8 cellular contexts compared by ENCODE assay signal in the genomic region with DNA sequence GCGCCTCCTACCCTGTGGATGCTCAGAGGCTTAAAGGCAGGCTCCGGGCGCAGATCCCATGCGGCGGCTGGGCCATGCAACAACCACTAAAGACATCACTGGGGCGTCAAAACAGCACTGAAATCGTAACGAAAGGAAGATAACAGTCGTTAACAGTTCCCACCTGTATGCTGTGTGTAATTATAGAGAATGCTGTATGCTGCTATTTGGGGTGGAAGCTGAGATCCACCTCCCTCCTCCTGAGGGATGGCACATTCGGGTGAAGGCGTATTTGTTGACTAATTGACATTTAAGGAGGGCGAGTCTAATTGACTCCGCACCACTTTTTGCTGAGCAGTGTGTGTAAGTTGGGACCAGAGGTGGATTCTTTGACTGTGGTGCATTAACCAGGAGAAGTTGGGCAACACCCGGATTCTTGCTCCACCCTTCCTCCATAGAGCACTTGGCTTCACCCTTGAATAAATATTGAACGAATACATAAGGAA. TPM values are rescaled to one million over a fixed set of nuclear protein-coding genes. Genes with fewer than 3 reads are reported as not detected.
DNase-seq lines count a peak whose midpoint lies in the region; ATAC-seq, FAIRE-seq and TF ChIP-seq lines count a peak whose summit lies in the region.

No MANE protein-coding gene starts in this region.

- no peak for TF ChIP-seq EP300 in A549 (IDR thresholded peaks at IDR 0.05)

- TF ChIP-seq CTCF in A549 (IDR thresholded peaks at IDR 0.05), result no peak
- TF ChIP-seq CTCF in GM12865 (IDR thresholded peaks at IDR 0.05; ENCODE audit: insufficient read depth, low read depth, low read length, missing control alignments), result no peak
- TF ChIP-seq CTCF in NB4 (IDR thresholded peaks at IDR 0.05; ENCODE audit: low read depth, low read length), result no peak
- TF ChIP-seq CTCF in prostate gland (IDR thresholded peaks at IDR 0.05), result no peak

- H3K27ac Mint-ChIP-seq in activated T-helper 2 cell treated with anti-CD3 and anti-CD28 coated beads, Interferon-gamma antibody, Interleukin-2, Interleukin-4, amounts not matched to agents 10 μg/mL and 5 μg/mL and 100 μg/mL, durations not matched to agents 14 hours and 24 hours and 36 hours, result peak overlapping the region; percentile 88

- peaks cover 7% of the 10 kb centered on the region for H3K4me1 Mint-ChIP-seq in activated T-helper 2 cell treated with anti-CD3 and anti-CD28 coated beads, Interferon-gamma antibody, Interleukin-2, Interleukin-4, amounts not matched to agents 10 μg/mL and 5 μg/mL and 100 μg/mL, durations not matched to agents 14 hours and 24 hours and 36 hours (ENCODE audit: low read depth)

- no peaks in the 10 kb centered on the region for H3K9me3 Mint-ChIP-seq in activated T-helper 2 cell treated with anti-CD3 and anti-CD28 coated beads, Interferon-gamma antibody, Interleukin-2, Interleukin-4, amounts not matched to agents 10 μg/mL and 5 μg/mL and 100 μg/mL, durations not matched to agents 14 hours and 24 hours and 36 hours

- H3K4me3 Mint-ChIP-seq in activated T-helper 2 cell treated with anti-CD3 and anti-CD28 coated beads, Interferon-gamma antibody, Interleukin-2, Interleukin-4, amounts not matched to agents 10 μg/mL and 5 μg/mL and 100 μg/mL, durations not matched to agents 14 hours and 24 hours and 36 hours (ENCODE audit: low read depth), result peak overlapping the region; percentile 88

- ATAC-seq in A549 (peak; percentile 91), HG02678 (IDR thresholded peaks at IDR 0.05; ENCODE audit: unreplicated experiment) (peak; percentile 61)

- under 1% methylated on average over 12 of the region's 15 CpGs for WGBS in A549 (ENCODE audit: missing lambda C conversion rate)
- WGBS in prostate gland, result under 1% methylated on average over 15 of the region's 15 CpGs

- no peaks in the 10 kb centered on the region for H3K36me3 ChIP-seq in prostate gland

- no peak for TF ChIP-seq RAD21 in A549 (conservative IDR thresholded peaks at IDR 0.05 in 1 of 2, IDR thresholded peaks at IDR 0.05 in 1 of 2)

- CTCF ChIA-PET in A549 (lab: Yijun Ruan, JAX), result interaction anchor here (1.4 kb wide), 1 partner anchor 18 kb away, joined by 3 read pairs; no protein-coding TSS in a partner anchor

- peak overlapping the region; percentile 95 for H3K4me3 ChIP-seq in A549
- peak overlapping the region; percentile 82 for H3K4me3 ChIP-seq in GM12865 (ENCODE audit: low read depth, low read length)
- H3K4me3 ChIP-seq in NB4 (ENCODE audit: low read depth, low read length), result peak overlapping the region; percentile 69
- peak overlapping the region; percentile 86 to 88 for H3K4me3 ChIP-seq in prostate gland

- POLR2A ChIA-PET in A549 (lab: Yijun Ruan, JAX), result interaction anchor here (1.7 kb wide), 1 partner anchor 65 kb away, joined by 4 read pairs; no protein-coding TSS in a partner anchor

- H3K36me3 Mint-ChIP-seq in activated T-helper 2 cell treated with anti-CD3 and anti-CD28 coated beads, Interferon-gamma antibody, Interleukin-2, Interleukin-4, amounts not matched to agents 10 μg/mL and 5 μg/mL and 100 μg/mL, durations not matched to agents 14 hours and 24 hours and 36 hours (ENCODE audit: low read depth), result peaks cover 6% of the 10 kb centered on the region

- peak; percentile 9 to 46 for DNase-seq in A549 (ENCODE audit: low read depth in 1 of 2, low spot score in 1 of 2)
- peak; percentile 70 for DNase-seq in GM12865 (ENCODE audit: low read depth)
- peak; percentile 72 for DNase-seq in NB4 (ENCODE audit: low read depth)
- DNase-seq in activated T-helper 2 cell treated with anti-CD3 and anti-CD28 coated beads, Interferon-gamma antibody, Interleukin-2, Interleukin-4, amounts not matched to agents 10 μg/mL and 5 μg/mL and 100 μg/mL, durations not matched to agents 14 hours and 24 hours and 36 hours (ENCODE audit: low spot score), result no peak
- DNase-seq in glomerular visceral epithelial cell (ENCODE audit: extremely low spot score), result peak; percentile 37
- DNase-seq in prostate gland (ENCODE audit: low spot score), result peak; percentile 55
- no peak for DNase-seq in amniotic stem cell (lab: John Stamatoyannopoulos, UW)

- peak overlapping the region; percentile 83 for H3K4me2 ChIP-seq in A549

- intact Hi-C loops in activated T-helper 2 cell treated with anti-CD3 and anti-CD28 coated beads, Interferon-gamma antibody, Interleukin-2, Interleukin-4, amounts not matched to agents 10 μg/mL and 5 μg/mL and 100 μg/mL, durations not matched to agents 14 hours and 24 hours and 36 hours (cut with micrococcal nuclease), result loop anchor here (2.0 to 5.0 kb wide), 3 partner anchors 81 to 319 kb away; a partner anchor contains a TSS
- intact Hi-C loops in prostate gland (cut with DNase I), result loop anchor here (5.0 kb wide), 1 partner anchor 66 kb away; a partner anchor contains a TSS

- H3K27ac ChIP-seq in A549 (peak overlapping the region; percentile 97), prostate gland (peak overlapping the region; percentile 93 to 95)

- no peaks in the 10 kb centered on the region for H3K27me3 ChIP-seq in prostate gland (replicated peaks; ENCODE audit: insufficient read depth)

- H3K9me3 ChIP-seq in A549, result no peaks in the 10 kb centered on the region
- no peaks in the 10 kb centered on the region for H3K9me3 ChIP-seq in prostate gland

- TF ChIP-seq POLR2A in A549 (IDR thresholded peaks at IDR 0.05; ENCODE audit: low read length) (no peak), NB4 (IDR thresholded peaks at IDR 0.05; ENCODE audit: extremely low read depth, insufficient read length) (no peak), prostate gland (IDR thresholded peaks at IDR 0.05) (no peak)

- FAIRE-seq in A549 (lab: Jason Lieb, UNC), result no peak

- H3K4me1 ChIP-seq in A549 (peaks cover 16% of the 10 kb centered on the region; the same call in 2 of the 3 replicates), prostate gland (replicated peaks) (no peaks in the 10 kb centered on the region)

- peaks cover 3% of the 10 kb centered on the region for H3K27me3 Mint-ChIP-seq in activated T-helper 2 cell treated with anti-CD3 and anti-CD28 coated beads, Interferon-gamma antibody, Interleukin-2, Interleukin-4, amounts not matched to agents 10 μg/mL and 5 μg/mL and 100 μg/mL, durations not matched to agents 14 hours and 24 hours and 36 hours (ENCODE audit: low read depth)

TF ChIP-seq in A549, 52 proteins besides CTCF, POLR2A, EP300 and RAD21:
- TF ChIP-seq CEBPB (IDR thresholded peaks at IDR 0.05) (peak in 1 of 2 experiments; percentile 57; a peak in 2 of 4 replicates), FOSL2 (IDR thresholded peaks at IDR 0.05) (no peak), FOSL2 (CRISPR knock-in tag; IDR thresholded peaks at IDR 0.05) (no peak)
- TF ChIP-seq, protein P1, sequence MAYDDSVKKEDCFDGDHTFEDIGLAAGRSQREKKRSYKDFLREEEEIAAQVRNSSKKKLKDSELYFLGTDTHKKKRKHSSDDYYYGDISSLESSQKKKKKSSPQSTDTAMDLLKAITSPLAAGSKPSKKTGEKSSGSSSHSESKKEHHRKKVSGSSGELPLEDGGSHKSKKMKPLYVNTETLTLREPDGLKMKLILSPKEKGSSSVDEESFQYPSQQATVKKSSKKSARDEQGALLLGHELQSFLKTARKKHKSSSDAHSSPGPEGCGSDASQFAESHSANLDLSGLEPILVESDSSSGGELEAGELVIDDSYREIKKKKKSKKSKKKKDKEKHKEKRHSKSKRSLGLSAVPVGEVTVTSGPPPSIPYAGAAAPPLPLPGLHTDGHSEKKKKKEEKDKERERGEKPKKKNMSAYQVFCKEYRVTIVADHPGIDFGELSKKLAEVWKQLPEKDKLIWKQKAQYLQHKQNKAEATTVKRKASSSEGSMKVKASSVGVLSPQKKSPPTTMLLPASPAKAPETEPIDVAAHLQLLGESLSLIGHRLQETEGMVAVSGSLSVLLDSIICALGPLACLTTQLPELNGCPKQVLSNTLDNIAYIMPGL (CRISPR knock-in tag; IDR thresholded peaks at IDR 0.05; ENCODE audit: borderline replicate concordance), result no peak
TF ChIP-seq in A549: peak in this region for 1.

RNA-seq across cellular contexts. Expression of a gene that starts 0.7 kb away (rescaled TPM):
- 21.4 and 23.7 TPM in 2 replicates for polyA plus RNA-seq in A549 (2011; rRNA removed)
- polyA plus RNA-seq in A549 (2012; cell fraction: cytosol; rRNA removed), result 5.2 and 5.8 TPM in 2 replicates
- polyA plus RNA-seq in A549 (2012; cell fraction: nucleus; rRNA removed), result 2.9 and 4.7 TPM in 2 replicates
- polyA plus RNA-seq in A549 (2017; fragmentation: RNase III; extraction: RNeasy Plus Mini Kit Qiagen cat#74134 plus additional on column Dnase treatment), result 13.0 to 13.6 TPM (median 13.5 TPM) in 3 replicates
- 6.2 and 8.4 TPM in 2 replicates for polyA minus RNA-seq in A549 (2011; rRNA and poly(A)+ RNA removed)
- 10.5 and 11.1 TPM in 2 replicates for total RNA-seq in activated T-helper 2 cell treated with anti-CD3 and anti-CD28 coated beads, Interferon-gamma antibody, Interleukin-2, Interleukin-4, amounts not matched to agents 10 μg/mL and 5 μg/mL and 100 μg/mL, durations not matched to agents 14 hours and 24 hours and 36 hours
- 10 to 100 TPM; 21.4 to 57.1 TPM for total RNA-seq in prostate gland

Comparison
In these comparisons a context has a peak if more than half of its experiments do, and no peak if none do; other contexts are left out.
1. DNase-seq: peak in A549 (2 of 2), GM12865 (single experiment), NB4 (single experiment), glomerular visceral epithelial cell (single experiment) and prostate gland (single experiment); none in activated T-helper 2 cell treated with anti-CD3 and anti-CD28 coated beads, Interferon-gamma antibody, Interleukin-2, Interleukin-4, amounts not matched to agents 10 μg/mL and 5 μg/mL and 100 μg/mL, durations not matched to agents 14 hours and 24 hours and 36 hours (single experiment) and amniotic stem cell (single experiment).
2. Peak in every context shown above with its lines, with median percentiles within 50 percentile points of each other: H3K4me3 ChIP-seq.